8 cellular contexts compared by ENCODE assay signal in genomic region chr3:123202451-123202850, GRCh38. TPM values are rescaled to one million over a fixed set of nuclear protein-coding genes. Genes with fewer than 3 reads are reported as not detected.
DNase-seq lines count a peak whose midpoint lies in the region; ATAC-seq, FAIRE-seq and TF ChIP-seq lines count a peak whose summit lies in the region.

No MANE protein-coding gene starts in this region.

- peaks cover 14% of the 10 kb centered on the region for H3K4me1 Mint-ChIP-seq in activated CD4-positive, alpha-beta T cell treated with anti-CD3 and anti-CD28 coated beads, Interleukin-2, amount 10 ng/mL, durations not matched to agents 24 days and 14 days
- peaks cover 8% of the 10 kb centered on the region for H3K4me1 Mint-ChIP-seq in nephron progenitor cell

- in situ Hi-C loops in Panc1 (cut with HindIII; ENCODE audit: low pct_unique_long_range_greater_than_20kb, low sequenced_read_pairs): no loop called here

- peak overlapping the region; percentile 85 to 97 for H3K4me3 ChIP-seq in Panc1 (ENCODE audit: low read depth in 2 of 2, low read length in 2 of 2)
- peak overlapping the region; percentile 83 to 94 (median 88) for H3K4me3 ChIP-seq in H1 (ENCODE audit: extremely low read depth in 1 of 4, insufficient read depth in 2 of 4, low read depth in 3 of 4, low read length in 4 of 4)

- peak overlapping the region; percentile 72; the same call in 1 of the 2 replicates for H2BK5ac ChIP-seq in H1 (ENCODE audit: low read depth, low read length)

- no peak overlapping the region for H3K14ac ChIP-seq in H1 (ENCODE audit: insufficient read length)

- 11% methylated on average over 7 of the region's 7 CpGs; no CpG with 5 or more reads in 1 of the 2 experiments for WGBS in H1 (ENCODE audit: extremely low coverage in 1 of 2, insufficient coverage in 1 of 2, insufficient read length in 1 of 2, insufficient replicate concordance in 2 of 2, low coverage in 1 of 2, low lambda C conversion rate in 2 of 2, missing lambda C conversion rate in 1 of 2), 2 experiments

- CTCF ChIA-PET in Panc1 (lab: Charles Lee): no interaction called here
- CTCF ChIA-PET in H1 (lab: Charles Lee; ENCODE audit: partially characterized antibody): interaction anchor here (0.7 to 0.8 kb wide), 2 partner anchors 42 to 79 kb away, joined by 3 to 4 read pairs; no protein-coding TSS in a partner anchor

- no peak overlapping the region for H2AK5ac ChIP-seq in H1 (ENCODE audit: low read depth, low read length)

- H3K4me1 ChIP-seq in Panc1 (ENCODE audit: control insufficient read depth, insufficient read depth, low read length) (peaks cover 15% of the 10 kb centered on the region; the same call in 1 of the 2 replicates), H1 (replicated peaks in 1 of 4; ENCODE audit: control insufficient read depth in 3 of 4, insufficient read depth in 4 of 4, low read length in 3 of 4) (peaks cover 0 to 2% (median 0%) of the 10 kb centered on the region in 4 experiments; a peak in 3 of 7 replicates)

- peak overlapping the region; percentile 73 to 90 (median 80) for H3K9ac ChIP-seq in H1 (replicated peaks in 1 of 4; ENCODE audit: extremely low read depth in 1 of 4, low read depth in 3 of 4, low read length in 3 of 4)

- peak overlapping the region; percentile 93 for H3K4me3 Mint-ChIP-seq in activated CD4-positive, alpha-beta T cell treated with anti-CD3 and anti-CD28 coated beads, Interleukin-2, amount 10 ng/mL, durations not matched to agents 24 days and 14 days
- H3K4me3 Mint-ChIP-seq in nephron progenitor cell: peak overlapping the region; percentile 87

- BruUV-seq in Panc1 (replicated peaks; lab: Mats Ljungman, UMichigan): TSS peak; percentile 81

- no peak overlapping the region for H2BK120ac ChIP-seq in H1 (replicated peaks; ENCODE audit: low read depth, low read length)

- H3K23me2 ChIP-seq in H1 (ENCODE audit: low read depth, low read length): peaks cover 10% of the 10 kb centered on the region

- peak overlapping the region; percentile 51; the same call in 1 of the 2 replicates for H4K8ac ChIP-seq in H1 (ENCODE audit: extremely low read depth, insufficient read depth, low read length)

- intact Hi-C loops in activated CD4-positive, alpha-beta T cell treated with anti-CD3 and anti-CD28 coated beads, Interleukin-2, amount 10 ng/mL, durations not matched to agents 24 days and 14 days (cut with micrococcal nuclease): loop anchor here (5.0 kb wide), 1 partner anchor 410 kb away; the partner anchor contains the start of gene HSPBAP1
- intact Hi-C loops in Panc1 (cut with micrococcal nuclease; ENCODE audit: unreplicated experiment): no loop called here

- H3K36me3 ChIP-seq in Panc1 (ENCODE audit: control insufficient read depth, insufficient read depth, low read length) (no peaks in the 10 kb centered on the region), H1 (ENCODE audit: control insufficient read depth in 2 of 4, insufficient read depth in 4 of 4, low read length in 3 of 4) (no peaks in the 10 kb centered on the region)

- H3K18ac ChIP-seq in H1 (ENCODE audit: extremely low read depth, low read length): no peak overlapping the region

- FAIRE-seq in H1 (lab: Jason Lieb, UNC): no peak

- 0 out of 2 replicates have a peak overlapping the region, but pooled peaks have one; percentile 21 for H2BK15ac ChIP-seq in H1 (ENCODE audit: low read length)

- no peak for ATAC-seq in Panc1
- no peak for ATAC-seq in GM21381 (IDR thresholded peaks at IDR 0.05; ENCODE audit: unreplicated experiment)
- ATAC-seq in HG03442 (IDR thresholded peaks at IDR 0.05; ENCODE audit: unreplicated experiment): no peak

- H3K27me3 ChIP-seq in Panc1 (ENCODE audit: control insufficient read depth, insufficient read depth, low read length): no peaks in the 10 kb centered on the region
- H3K27me3 ChIP-seq in H1 (replicated peaks in 1 of 4; ENCODE audit: control insufficient read depth in 3 of 4, extremely low read depth in 1 of 4, insufficient read depth in 3 of 4, low read length in 3 of 4): no peaks in the 10 kb centered on the region

- H2AFZ ChIP-seq in H1 (ENCODE audit: low read length): peak overlapping the region; percentile 40; the same call in 1 of the 2 replicates

- H2BK20ac ChIP-seq in H1 (ENCODE audit: low read length): no peak overlapping the region

- TF ChIP-seq RAD21 in H1 (IDR thresholded peaks at IDR 0.05 in 1 of 2, conservative IDR thresholded peaks at IDR 0.05 in 1 of 2; ENCODE audit: low read depth in 2 of 2, low read length in 2 of 2): peak in 1 of 2 experiments; percentile 16; a peak in 1 of 4 replicates

- H3K9me3 Mint-ChIP-seq in activated CD4-positive, alpha-beta T cell treated with anti-CD3 and anti-CD28 coated beads, Interleukin-2, amount 10 ng/mL, durations not matched to agents 24 days and 14 days: peaks cover 9% of the 10 kb centered on the region
- H3K9me3 Mint-ChIP-seq in nephron progenitor cell: peaks cover 13% of the 10 kb centered on the region

- H3K56ac ChIP-seq in H1 (replicated peaks; ENCODE audit: insufficient read length, low read depth, low read length): no peak overlapping the region

- H3K4me2 ChIP-seq in H1 (ENCODE audit: insufficient read depth in 1 of 2, low read depth in 2 of 2, low read length in 2 of 2): peak overlapping the region; percentile 94 to 96

- H3K27ac Mint-ChIP-seq in activated CD4-positive, alpha-beta T cell treated with anti-CD3 and anti-CD28 coated beads, Interleukin-2, amount 10 ng/mL, durations not matched to agents 24 days and 14 days: peak overlapping the region; percentile 97
- H3K27ac Mint-ChIP-seq in nephron progenitor cell: peak overlapping the region; percentile 82

- peaks cover 4% of the 10 kb centered on the region for H3K27me3 Mint-ChIP-seq in activated CD4-positive, alpha-beta T cell treated with anti-CD3 and anti-CD28 coated beads, Interleukin-2, amount 10 ng/mL, durations not matched to agents 24 days and 14 days
- H3K27me3 Mint-ChIP-seq in nephron progenitor cell (ENCODE audit: low read depth, poor library complexity): no peaks in the 10 kb centered on the region

- H3K23ac ChIP-seq in H1 (ENCODE audit: insufficient read length): no peak overlapping the region

- H3K79me1 ChIP-seq in H1 (ENCODE audit: low read depth, low read length): 0 out of 2 replicates have a peak, but pooled peaks cover 2% of the 10 kb centered on the region

- no peak overlapping the region for H2BK12ac ChIP-seq in H1 (ENCODE audit: low read depth, low read length)

- no peaks in the 10 kb centered on the region for H4K20me1 ChIP-seq in H1 (replicated peaks in 1 of 2; ENCODE audit: control insufficient read depth in 1 of 2, insufficient read depth in 2 of 2, low read length in 2 of 2)

- peak; percentile 67 for DNase-seq in activated CD4-positive, alpha-beta T cell treated with anti-CD3 and anti-CD28 coated beads, Interleukin-2, amount 10 ng/mL, durations not matched to agents 24 days and 14 days
- no peak for DNase-seq in activated CD4-positive, alpha-beta T cell treated with anti-CD3 and anti-CD28 coated beads for 1 hour
- DNase-seq in Panc1 (ENCODE audit: low read depth, low spot score) (no peak), H1 (ENCODE audit: low read depth in 1 of 2, low spot score in 2 of 2) (no peak), nephron progenitor cell (peak; percentile 9), LoVo (ENCODE audit: low spot score) (no peak)

- H4K5ac ChIP-seq in H1 (ENCODE audit: insufficient read length, low read depth, low read length): no peak overlapping the region

- 0 out of 4 replicates have a peak, but pooled peaks cover 0 to 15% of the 10 kb centered on the region in 2 experiments for H3K79me2 ChIP-seq in H1 (ENCODE audit: control insufficient read depth in 1 of 2, insufficient read depth in 2 of 2, low read length in 2 of 2)

- no peak for TF ChIP-seq POLR2A in H1 (IDR thresholded peaks at IDR 0.05; ENCODE audit: control extremely low read depth in 1 of 2, low read depth in 2 of 2, low read length in 2 of 2)

- peaks cover 2% of the 10 kb centered on the region for H3K36me3 Mint-ChIP-seq in activated CD4-positive, alpha-beta T cell treated with anti-CD3 and anti-CD28 coated beads, Interleukin-2, amount 10 ng/mL, durations not matched to agents 24 days and 14 days (ENCODE audit: low read depth)
- H3K36me3 Mint-ChIP-seq in nephron progenitor cell (ENCODE audit: low read depth): no peaks in the 10 kb centered on the region

- no peak overlapping the region for H4K91ac ChIP-seq in H1 (replicated peaks; ENCODE audit: insufficient read length, low read length)

- TF ChIP-seq EP300 in H1 (IDR thresholded peaks at IDR 0.05; ENCODE audit: borderline replicate concordance in 1 of 2, low read depth in 2 of 2, low read length in 2 of 2): no peak

- no peak for TF ChIP-seq CTCF in Panc1 (IDR thresholded peaks at IDR 0.05)
- no peak for TF ChIP-seq CTCF in H1 (IDR thresholded peaks at IDR 0.05; ENCODE audit: control extremely low read depth in 1 of 3, insufficient read depth in 1 of 3, low read depth in 1 of 3, low read length in 3 of 3)
- no peak for TF ChIP-seq CTCF in nephron progenitor cell (IDR thresholded peaks at IDR 0.05)

- POLR2A ChIA-PET in Panc1 (lab: Charles Lee): interaction anchor here (0.7 kb wide), 1 partner anchor 66 kb away, joined by 5 read pairs; no protein-coding TSS in a partner anchor
- POLR2A ChIA-PET in H1 (lab: Charles Lee; ENCODE audit: partially characterized antibody): interaction anchor here (1.0 to 2.0 kb wide), 7 partner anchors 9 to 381 kb away, joined by 3 to 12 read pairs (median 4); no protein-coding TSS in a partner anchor

- H3K27ac ChIP-seq in Panc1 (ENCODE audit: low read length): peak overlapping the region; percentile 87
- peak overlapping the region; percentile 73 for H3K27ac ChIP-seq in H1 (ENCODE audit: low read depth, low read length)

- H3K9me3 ChIP-seq in Panc1 (ENCODE audit: control insufficient read depth, insufficient read depth, low read depth, low read length) (no peaks in the 10 kb centered on the region), H1 (ENCODE audit: insufficient read depth in 2 of 2, low read depth in 1 of 2, low read length in 1 of 2) (no peaks in the 10 kb centered on the region)

- H3K4ac ChIP-seq in H1 (replicated peaks; ENCODE audit: insufficient read length, low read depth, low read length): no peak overlapping the region

TF ChIP-seq in H1, 55 proteins besides CTCF, POLR2A, EP300 and RAD21 (continues in another document):
- TF ChIP-seq TBP (IDR thresholded peaks at IDR 0.05; ENCODE audit: low read depth, low read length): no peak

RNA-seq across cellular contexts. Expression of gene SEC22A, which starts 0.7 kb away (rescaled TPM):
- 16.3 and 18.7 TPM in 2 replicates for total RNA-seq in activated CD4-positive, alpha-beta T cell treated with anti-CD3 and anti-CD28 coated beads, Interleukin-2, amount 10 ng/mL, durations not matched to agents 24 days and 14 days
- 22.7 TPM for total RNA-seq in Panc1 (2021; ENCODE audit: unreplicated experiment)
- polyA plus RNA-seq in Panc1 (2012; ENCODE audit: insufficient read length): 17.8 TPM
- total RNA-seq in H1 (2021; fragmentation: NEBNext Ultra II Directional; extraction: Animal tissue kit (Norgen Biotek cat#: 25700)): 10.4 and 10.6 TPM in 2 replicates
- polyA plus RNA-seq in H1 (2011; rRNA removed): 10.4 and 17.1 TPM in 2 replicates
- polyA plus RNA-seq in H1 (2011; cell fraction: cytosol; rRNA removed): 13.4 TPM
- polyA plus RNA-seq in H1 (2011; cell fraction: nucleus; rRNA removed): 6.4 TPM
- 9.3 to 10.9 TPM (median 10.4 TPM) in 4 replicates for polyA plus RNA-seq in H1 (2012, experiment 1 of 2)
- polyA plus RNA-seq in H1 (2012, experiment 2 of 2): 1.6 TPM
- polyA plus RNA-seq in H1 (2013, experiment 1 of 2): 9.0 TPM
- 9.7 TPM for polyA plus RNA-seq in H1 (2013, experiment 2 of 2)
- polyA minus RNA-seq in H1 (2011; rRNA and poly(A)+ RNA removed): 10.4 and 22.8 TPM in 2 replicates
- polyA minus RNA-seq in H1 (2011; cell fraction: cytosol; rRNA and poly(A)+ RNA removed): 10.9 TPM
- 15.8 TPM for polyA minus RNA-seq in H1 (2011; cell fraction: nucleus; rRNA and poly(A)+ RNA removed)

Comparison
In these comparisons a context has a peak if more than half of its experiments do, and no peak if none do; other contexts are left out.
1. DNase-seq: peak in activated CD4-positive, alpha-beta T cell treated with anti-CD3 and anti-CD28 coated beads, Interleukin-2, amount 10 ng/mL, durations not matched to agents 24 days and 14 days (single experiment) and nephron progenitor cell (single experiment); none in activated CD4-positive, alpha-beta T cell treated with anti-CD3 and anti-CD28 coated beads for 1 hour (single experiment), Panc1 (single experiment), H1 (0 of 2) and LoVo (single experiment).